In the genomic region with DNA sequence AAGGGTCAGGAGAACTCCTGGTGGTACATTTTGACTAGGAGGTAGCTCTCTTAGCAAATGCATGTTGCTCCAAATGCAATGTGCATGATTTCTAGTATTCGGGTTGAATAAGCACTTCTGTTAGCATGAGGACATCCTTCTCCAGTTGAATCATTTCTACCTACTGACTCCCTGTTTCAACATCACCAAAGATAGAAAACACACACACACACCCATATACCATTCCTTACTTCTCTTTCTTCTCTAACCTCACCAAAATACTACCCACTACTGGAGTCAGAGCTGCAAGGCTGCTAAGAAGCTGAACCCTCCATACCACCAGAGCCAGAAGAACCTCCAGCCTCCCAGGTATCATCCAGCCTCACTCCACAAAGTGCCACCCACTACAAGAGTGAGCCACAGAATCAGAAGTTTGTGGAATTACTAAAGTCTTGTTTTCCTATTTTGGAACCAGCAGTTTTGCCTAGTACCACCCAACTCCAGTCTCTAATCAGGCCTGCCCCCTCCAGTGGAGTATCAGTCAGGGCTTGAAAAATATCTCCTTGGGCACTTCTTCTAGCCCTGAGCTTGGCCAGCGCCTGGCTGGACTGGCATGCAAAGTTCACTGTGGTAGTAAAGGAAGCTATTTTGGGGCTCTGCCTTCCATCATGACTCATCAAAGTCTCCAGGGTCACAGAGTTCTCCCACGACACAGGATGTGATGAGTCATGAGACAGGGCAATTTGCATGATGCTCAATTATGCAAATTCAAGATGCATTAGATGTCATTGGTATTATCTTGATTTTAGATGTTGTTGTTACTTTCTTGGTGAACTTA, we compare ENCODE assay signal across 8 cellular contexts.
A peak's percentile ranks its signal among the peaks of the same experiment; 100 is the strongest.
DNase-seq lines count a peak whose midpoint lies in the region; ATAC-seq, FAIRE-seq and TF ChIP-seq lines count a peak whose summit lies in the region.

No MANE protein-coding gene starts in this region.

- peak overlapping the region; percentile 45; the same call in 1 of the 2 replicates for H2BK5ac ChIP-seq in H1 (ENCODE audit: low read depth, low read length)

- TF ChIP-seq POLR2A in H1 (IDR thresholded peaks at IDR 0.05; ENCODE audit: control extremely low read depth in 1 of 2, low read depth in 2 of 2, low read length in 2 of 2), result no peak

- no peak for TF ChIP-seq EP300 in H1 (IDR thresholded peaks at IDR 0.05; ENCODE audit: borderline replicate concordance in 1 of 2, low read depth in 2 of 2, low read length in 2 of 2)

- H2BK20ac ChIP-seq in H1 (ENCODE audit: low read length), result peak overlapping the region; percentile 66

- H3K4me2 ChIP-seq in H1 (ENCODE audit: insufficient read depth in 1 of 2, low read depth in 2 of 2, low read length in 2 of 2), result no peak overlapping the region

- H3K18ac ChIP-seq in H1 (ENCODE audit: extremely low read depth, low read length), result no peak overlapping the region

- POLR2A ChIA-PET in H1 (lab: Charles Lee; ENCODE audit: partially characterized antibody), result interaction anchor here (1.3 kb wide), 1 partner anchor 10 kb away, joined by 4 read pairs; no protein-coding TSS in a partner anchor

- ATAC-seq in GM18868 (IDR thresholded peaks at IDR 0.05; ENCODE audit: unreplicated experiment), result peak; percentile 91
- ATAC-seq in HG02981 (IDR thresholded peaks at IDR 0.05; ENCODE audit: unreplicated experiment), result peak; percentile 92

- H2BK15ac ChIP-seq in H1 (ENCODE audit: low read length), result no peak overlapping the region

- no peak overlapping the region for H4K8ac ChIP-seq in H1 (ENCODE audit: extremely low read depth, insufficient read depth, low read length)

- H3K27ac ChIP-seq in H1 (ENCODE audit: low read depth, low read length), result no peak overlapping the region

- H3K36me3 ChIP-seq in NT2/D1 (ENCODE audit: insufficient read depth, insufficient read length, low read length), result no peaks in the 10 kb centered on the region
- no peaks in the 10 kb centered on the region for H3K36me3 ChIP-seq in H1 (ENCODE audit: control insufficient read depth in 2 of 4, insufficient read depth in 4 of 4, low read length in 3 of 4)

- no peak for TF ChIP-seq RAD21 in H1 (IDR thresholded peaks at IDR 0.05 in 1 of 2, conservative IDR thresholded peaks at IDR 0.05 in 1 of 2; ENCODE audit: low read depth in 2 of 2, low read length in 2 of 2)

- no peak overlapping the region for H4K91ac ChIP-seq in H1 (replicated peaks; ENCODE audit: insufficient read length, low read length)

- TF ChIP-seq CTCF in H1 (IDR thresholded peaks at IDR 0.05; ENCODE audit: control extremely low read depth in 1 of 3, insufficient read depth in 1 of 3, low read depth in 1 of 3, low read length in 3 of 3), result no peak

- peak overlapping the region; percentile 60 for H3K4ac ChIP-seq in H1 (replicated peaks; ENCODE audit: insufficient read length, low read depth, low read length)

- 84% methylated on average over 3 of the region's 3 CpGs; no CpG with 5 or more reads in 1 of the 2 experiments for WGBS in H1 (ENCODE audit: extremely low coverage in 1 of 2, insufficient coverage in 1 of 2, insufficient read length in 1 of 2, insufficient replicate concordance in 2 of 2, low coverage in 1 of 2, low lambda C conversion rate in 2 of 2, missing lambda C conversion rate in 1 of 2), 2 experiments

- H3K27me3 ChIP-seq in NT2/D1 (ENCODE audit: insufficient read depth, insufficient read length) (no peaks in the 10 kb centered on the region), H1 (replicated peaks in 1 of 4; ENCODE audit: control insufficient read depth in 3 of 4, extremely low read depth in 1 of 4, insufficient read depth in 3 of 4, low read length in 3 of 4) (no peaks in the 10 kb centered on the region)

- H3K23ac ChIP-seq in H1 (ENCODE audit: insufficient read length), result no peak overlapping the region

- no peak overlapping the region for H3K14ac ChIP-seq in H1 (ENCODE audit: insufficient read length)

- H3K9ac ChIP-seq in NT2/D1 (ENCODE audit: insufficient read length, low read depth), result no peak overlapping the region
- no peak overlapping the region; a peak in 1 of 7 replicates for H3K9ac ChIP-seq in H1 (replicated peaks in 1 of 4; ENCODE audit: extremely low read depth in 1 of 4, low read depth in 3 of 4, low read length in 3 of 4)

- CTCF ChIA-PET in H1 (lab: Charles Lee; ENCODE audit: partially characterized antibody), result interaction anchor here (0.9 to 7.4 kb wide), 15 partner anchors 9 to 175 kb away, joined by 4 to 93 read pairs (median 11); no protein-coding TSS in a partner anchor

- H2AFZ ChIP-seq in H1 (ENCODE audit: low read length), result no peak overlapping the region

- H4K5ac ChIP-seq in H1 (ENCODE audit: insufficient read length, low read depth, low read length), result no peak overlapping the region

- H3K4me1 ChIP-seq in NT2/D1 (ENCODE audit: insufficient read depth, insufficient read length), result peaks cover 3% of the 10 kb centered on the region
- peaks cover 0 to 4% (median 1%) of the 10 kb centered on the region in 4 experiments; a peak in 2 of 7 replicates for H3K4me1 ChIP-seq in H1 (replicated peaks in 1 of 4; ENCODE audit: control insufficient read depth in 3 of 4, insufficient read depth in 4 of 4, low read length in 3 of 4)

- H2AK5ac ChIP-seq in H1 (ENCODE audit: low read depth, low read length), result 0 out of 2 replicates have a peak overlapping the region, but pooled peaks have one; percentile 42

- H3K56ac ChIP-seq in H1 (replicated peaks; ENCODE audit: insufficient read length, low read depth, low read length), result peak overlapping the region; percentile 54

- H3K23me2 ChIP-seq in H1 (ENCODE audit: low read depth, low read length), result no peaks in the 10 kb centered on the region; the same call in 1 of the 2 replicates

- H3K4me3 ChIP-seq in NT2/D1 (ENCODE audit: insufficient read length, low read depth), result no peak overlapping the region
- no peak overlapping the region for H3K4me3 ChIP-seq in H1 (ENCODE audit: extremely low read depth in 1 of 4, insufficient read depth in 2 of 4, low read depth in 3 of 4, low read length in 4 of 4)

- no peaks in the 10 kb centered on the region for H3K79me1 ChIP-seq in H1 (ENCODE audit: low read depth, low read length)

- H2BK120ac ChIP-seq in H1 (replicated peaks; ENCODE audit: low read depth, low read length), result no peak overlapping the region

- H3K9me3 ChIP-seq in NT2/D1 (ENCODE audit: insufficient read depth, low read length) (no peaks in the 10 kb centered on the region), H1 (ENCODE audit: insufficient read depth in 2 of 2, low read depth in 1 of 2, low read length in 1 of 2) (no peaks in the 10 kb centered on the region)

- no peak overlapping the region; the same call in 1 of the 2 replicates for H2BK12ac ChIP-seq in H1 (ENCODE audit: low read depth, low read length)

- no peaks in the 10 kb centered on the region for H3K79me2 ChIP-seq in H1 (ENCODE audit: control insufficient read depth in 1 of 2, insufficient read depth in 2 of 2, low read length in 2 of 2)

- H4K20me1 ChIP-seq in H1 (replicated peaks in 1 of 2; ENCODE audit: control insufficient read depth in 1 of 2, insufficient read depth in 2 of 2, low read length in 2 of 2), result no peaks in the 10 kb centered on the region

- no peak for FAIRE-seq in H1 (lab: Jason Lieb, UNC)

- DNase-seq in Ammon's horn (ENCODE audit: low spot score) (peak; percentile 21), NT2/D1 (ENCODE audit: low read depth, low spot score) (peak; percentile 32), H1 (ENCODE audit: low read depth in 1 of 2, low spot score in 2 of 2) (peak in 1 of 2 experiments; percentile 7), pons (ENCODE audit: low spot score) (peak; percentile 32), hippocampal formation (lab: John Stamatoyannopoulos, UW) (no peak), NCI-H1092 (lab: John Stamatoyannopoulos, UW) (no peak)

TF ChIP-seq in H1, 55 proteins besides CTCF, POLR2A, EP300 and RAD21:
- TF ChIP-seq SP1 (IDR thresholded peaks at IDR 0.05; ENCODE audit: low read depth, low read length) (no peak), TAF7 (optimal IDR thresholded peaks at IDR 0.05; ENCODE audit: borderline replicate concordance, low read depth, low read length) (no peak), POU5F1 (IDR thresholded peaks at IDR 0.05; ENCODE audit: low read depth, low read length) (no peak), BACH1 (IDR thresholded peaks at IDR 0.05; ENCODE audit: low read length) (peak; percentile 99), EZH2 (IDR thresholded peaks at IDR 0.05; ENCODE audit: low read depth, low read length, severe bottlenecking) (no peak), CBX5 (IDR thresholded peaks at IDR 0.05; ENCODE audit: low read depth, low read length) (no peak), CEBPB (IDR thresholded peaks at IDR 0.05; ENCODE audit: low read depth, low read length) (no peak), SIRT6 (IDR thresholded peaks at IDR 0.05; ENCODE audit: low read length) (no peak), MAFK (IDR thresholded peaks at IDR 0.05; ENCODE audit: low read depth, low read length) (peak; percentile 91), JUND (IDR thresholded peaks at IDR 0.05; ENCODE audit: low read length) (peak; percentile 67; the same call in 1 of the 2 replicates)

Comparison
In these comparisons a context has a peak if more than half of its experiments do, and no peak if none do; other contexts are left out.
1. DNase-seq: peak in Ammon's horn (single experiment), NT2/D1 (single experiment) and pons (single experiment); none in hippocampal formation (0 of 2) and NCI-H1092 (single experiment).